1 cellular context compared by ENCODE assay signal in the genomic region with DNA sequence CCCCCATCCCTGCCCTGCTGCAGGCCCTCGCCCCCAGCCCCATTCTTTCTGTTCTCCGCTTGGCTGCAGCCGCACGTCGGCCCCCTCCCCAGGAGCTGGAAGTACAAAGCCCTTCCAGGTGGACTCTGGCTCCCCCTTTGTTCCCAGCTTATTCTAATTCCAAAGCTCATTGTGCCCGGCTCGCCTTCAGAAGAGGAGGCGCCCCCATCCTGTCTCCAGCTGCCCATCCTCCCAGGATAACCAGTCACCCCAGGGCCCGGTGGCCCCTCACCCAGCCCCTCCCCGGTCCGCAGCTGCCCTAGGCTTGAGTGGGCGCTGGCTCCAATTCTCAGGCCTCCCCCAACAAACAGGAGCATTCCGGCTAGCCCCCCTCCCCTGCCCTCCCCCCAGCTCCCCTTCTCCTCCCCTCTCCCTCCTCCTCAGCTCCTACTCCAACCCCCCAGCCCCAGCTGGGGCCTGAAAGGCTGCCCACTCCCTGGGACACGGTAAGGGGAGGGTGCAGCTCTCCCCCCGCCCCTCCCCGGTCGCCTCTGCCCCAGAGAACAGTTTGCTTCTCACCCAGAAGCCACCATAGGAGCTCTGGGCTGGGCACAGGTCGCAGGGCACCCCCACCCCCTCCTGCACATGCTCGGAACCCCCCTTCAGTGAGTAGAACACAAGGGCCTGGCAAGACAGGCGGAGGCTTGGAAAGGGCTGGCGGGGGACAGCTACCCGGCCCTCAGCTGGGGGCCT.
TF ChIP-seq lines count a peak whose summit lies in the region.

No MANE protein-coding gene starts in this region.

TF ChIP-seq in H1, 55 proteins besides CTCF, POLR2A, EP300 and RAD21:
- TF ChIP-seq TCF12 (IDR thresholded peaks at IDR 0.05; ENCODE audit: low read depth, low read length): peak; percentile 69; the same call in 1 of the 2 replicates
- 0 out of 2 replicates have a peak, but pooled peaks have one; percentile 10 for TF ChIP-seq TAF1 (IDR thresholded peaks at IDR 0.05; ENCODE audit: low read depth, low read length)
- no peak for TF ChIP-seq ZNF274 (IDR thresholded peaks at IDR 0.05; ENCODE audit: borderline replicate concordance, extremely low read depth, low read length)
- no peak for TF ChIP-seq SRF (IDR thresholded peaks at IDR 0.05; ENCODE audit: low read depth, low read length)
- no peak for TF ChIP-seq KDM1A (IDR thresholded peaks at IDR 0.05; ENCODE audit: borderline replicate concordance, low read length)
- TF ChIP-seq HDAC2 (IDR thresholded peaks at IDR 0.05; ENCODE audit: borderline replicate concordance in 1 of 2, low read depth in 2 of 2, low read length in 2 of 2): 0 out of 4 replicates have a peak, but pooled peaks of 1 of the 2 experiments have one; percentile 33
- no peak for TF ChIP-seq ASH2L (IDR thresholded peaks at IDR 0.05; ENCODE audit: low read length)
